ENCODE assay signal across 1 cellular context in genomic region chr1:44227211-44227610, GRCh38.
TF ChIP-seq lines count a peak whose summit lies in the region.

No MANE protein-coding gene starts in this region.

TF ChIP-seq in K562, 482 proteins besides CTCF, POLR2A, EP300 and RAD21 (continued from another document):
- TF ChIP-seq CXXC5 (CRISPR knock-in tag; IDR thresholded peaks at IDR 0.05) (peak; percentile 25; the same call in 1 of the 2 replicates), MAFF (IDR thresholded peaks at IDR 0.05; ENCODE audit: low read length) (peak; percentile 63), ELF4 (CRISPR knock-in tag; IDR thresholded peaks at IDR 0.05) (peak; percentile 45; the same call in 1 of the 2 replicates), ZNF253 (CRISPR knock-in tag; conservative IDR thresholded peaks at IDR 0.05) (no peak), NFE2 (IDR thresholded peaks at IDR 0.05; ENCODE audit: low read depth) (peak; percentile 86), SIN3A (IDR thresholded peaks at IDR 0.05; ENCODE audit: borderline replicate concordance in 2 of 2, control insufficient read depth in 1 of 2, low read depth in 2 of 2, low read length in 2 of 2) (no peak), DPF2 (IDR thresholded peaks at IDR 0.05) (peak; percentile 54), KLF1 (tag; IDR thresholded peaks at IDR 0.05) (peak; percentile 63; the same call in 1 of the 2 replicates), SETDB1 (IDR thresholded peaks at IDR 0.05; ENCODE audit: low read length) (no peak), RFX5 (IDR thresholded peaks at IDR 0.05; ENCODE audit: low read depth, low read length) (no peak), CBX1 (IDR thresholded peaks at IDR 0.05; ENCODE audit: low read depth) (no peak), MYBL2 (IDR thresholded peaks at IDR 0.05; ENCODE audit: low read depth) (no peak), MYBL2 (CRISPR knock-in tag; IDR thresholded peaks at IDR 0.05; ENCODE audit: borderline replicate concordance) (no peak), THRAP3 (IDR thresholded peaks at IDR 0.05; ENCODE audit: borderline replicate concordance) (no peak), TEAD1 (CRISPR knock-in tag; IDR thresholded peaks at IDR 0.05) (peak in 1 of 2 experiments; percentile 27; a peak in 1 of 4 replicates), ARID1B (IDR thresholded peaks at IDR 0.05) (peak; percentile 40; the same call in 1 of the 2 replicates), ZNF23 (CRISPR knock-in tag; IDR thresholded peaks at IDR 0.05) (no peak), ESRRB (CRISPR knock-in tag; IDR thresholded peaks at IDR 0.05; ENCODE audit: borderline replicate concordance) (no peak), ILK (tag; IDR thresholded peaks at IDR 0.05; ENCODE audit: borderline replicate concordance, low read depth) (no peak), ZNF316 (IDR thresholded peaks at IDR 0.05) (peak; percentile 76), C11orf30 (IDR thresholded peaks at IDR 0.05; ENCODE audit: low read depth) (peak; percentile 85), DMBX1 (CRISPR knock-in tag; IDR thresholded peaks at IDR 0.05; ENCODE audit: borderline replicate concordance) (peak; percentile 58; the same call in 1 of the 2 replicates), KAT2B (IDR thresholded peaks at IDR 0.05; ENCODE audit: low read depth, low read length) (no peak), YY1 (IDR thresholded peaks at IDR 0.05; ENCODE audit: borderline replicate concordance in 1 of 3, control insufficient read depth in 1 of 3, extremely low read depth in 1 of 3, insufficient read depth in 3 of 3, insufficient read length in 1 of 3, insufficient replicate concordance in 2 of 3, low read depth in 1 of 3, low read length in 2 of 3) (peak in 1 of 3 experiments; percentile 13), WHSC1 (IDR thresholded peaks at IDR 0.05; ENCODE audit: low read length) (no peak), MAFG (tag; conservative IDR thresholded peaks at IDR 0.05) (peak; percentile 73), SIN3B (IDR thresholded peaks at IDR 0.05; ENCODE audit: low read depth) (no peak), ZBTB8A (IDR thresholded peaks at IDR 0.05; ENCODE audit: partially characterized antibody) (no peak), PHB2 (IDR thresholded peaks at IDR 0.05; ENCODE audit: low read depth) (no peak), PPARD (CRISPR knock-in tag; IDR thresholded peaks at IDR 0.05) (no peak), POLR3A (IDR thresholded peaks at IDR 0.05; ENCODE audit: borderline replicate concordance, extremely low read depth, insufficient read depth, insufficient read length) (no peak), ZFX (CRISPR knock-in tag; IDR thresholded peaks at IDR 0.05) (no peak), MAFK (IDR thresholded peaks at IDR 0.05; ENCODE audit: low read length) (peak; percentile 64), JUND (IDR thresholded peaks at IDR 0.05; ENCODE audit: borderline replicate concordance, low read depth, low read length) (no peak; the same call in 1 of the 2 replicates), JUND (tag; IDR thresholded peaks at IDR 0.05; ENCODE audit: borderline replicate concordance, low read depth, low read length) (peak; percentile 27; the same call in 1 of the 3 replicates), MTF1 (CRISPR knock-in tag; IDR thresholded peaks at IDR 0.05; ENCODE audit: borderline replicate concordance) (no peak), SMARCB1 (IDR thresholded peaks at IDR 0.05; ENCODE audit: insufficient read length, low read depth) (no peak), ZNF121 (CRISPR knock-in tag; conservative IDR thresholded peaks at IDR 0.05) (no peak)
- TF ChIP-seq, protein P1, sequence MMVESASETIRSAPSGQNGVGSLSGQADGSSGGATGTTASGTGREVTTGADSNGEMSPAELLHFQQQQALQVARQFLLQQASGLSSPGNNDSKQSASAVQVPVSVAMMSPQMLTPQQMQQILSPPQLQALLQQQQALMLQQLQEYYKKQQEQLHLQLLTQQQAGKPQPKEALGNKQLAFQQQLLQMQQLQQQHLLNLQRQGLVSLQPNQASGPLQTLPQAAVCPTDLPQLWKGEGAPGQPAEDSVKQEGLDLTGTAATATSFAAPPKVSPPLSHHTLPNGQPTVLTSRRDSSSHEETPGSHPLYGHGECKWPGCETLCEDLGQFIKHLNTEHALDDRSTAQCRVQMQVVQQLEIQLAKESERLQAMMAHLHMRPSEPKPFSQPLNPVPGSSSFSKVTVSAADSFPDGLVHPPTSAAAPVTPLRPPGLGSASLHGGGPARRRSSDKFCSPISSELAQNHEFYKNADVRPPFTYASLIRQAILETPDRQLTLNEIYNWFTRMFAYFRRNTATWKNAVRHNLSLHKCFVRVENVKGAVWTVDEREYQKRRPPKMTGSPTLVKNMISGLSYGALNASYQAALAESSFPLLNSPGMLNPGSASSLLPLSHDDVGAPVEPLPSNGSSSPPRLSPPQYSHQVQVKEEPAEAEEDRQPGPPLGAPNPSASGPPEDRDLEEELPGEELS (CRISPR knock-in tag; IDR thresholded peaks at IDR 0.05; ENCODE audit: borderline replicate concordance), result no peak
- TF ChIP-seq, protein P2, sequence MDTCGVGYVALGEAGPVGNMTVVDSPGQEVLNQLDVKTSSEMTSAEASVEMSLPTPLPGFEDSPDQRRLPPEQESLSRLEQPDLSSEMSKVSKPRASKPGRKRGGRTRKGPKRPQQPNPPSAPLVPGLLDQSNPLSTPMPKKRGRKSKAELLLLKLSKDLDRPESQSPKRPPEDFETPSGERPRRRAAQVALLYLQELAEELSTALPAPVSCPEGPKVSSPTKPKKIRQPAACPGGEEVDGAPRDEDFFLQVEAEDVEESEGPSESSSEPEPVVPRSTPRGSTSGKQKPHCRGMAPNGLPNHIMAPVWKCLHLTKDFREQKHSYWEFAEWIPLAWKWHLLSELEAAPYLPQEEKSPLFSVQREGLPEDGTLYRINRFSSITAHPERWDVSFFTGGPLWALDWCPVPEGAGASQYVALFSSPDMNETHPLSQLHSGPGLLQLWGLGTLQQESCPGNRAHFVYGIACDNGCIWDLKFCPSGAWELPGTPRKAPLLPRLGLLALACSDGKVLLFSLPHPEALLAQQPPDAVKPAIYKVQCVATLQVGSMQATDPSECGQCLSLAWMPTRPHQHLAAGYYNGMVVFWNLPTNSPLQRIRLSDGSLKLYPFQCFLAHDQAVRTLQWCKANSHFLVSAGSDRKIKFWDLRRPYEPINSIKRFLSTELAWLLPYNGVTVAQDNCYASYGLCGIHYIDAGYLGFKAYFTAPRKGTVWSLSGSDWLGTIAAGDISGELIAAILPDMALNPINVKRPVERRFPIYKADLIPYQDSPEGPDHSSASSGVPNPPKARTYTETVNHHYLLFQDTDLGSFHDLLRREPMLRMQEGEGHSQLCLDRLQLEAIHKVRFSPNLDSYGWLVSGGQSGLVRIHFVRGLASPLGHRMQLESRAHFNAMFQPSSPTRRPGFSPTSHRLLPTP (IDR thresholded peaks at IDR 0.05; ENCODE audit: borderline replicate concordance, extremely low read depth, insufficient read length), result no peak
- TF ChIP-seq, protein P3, sequence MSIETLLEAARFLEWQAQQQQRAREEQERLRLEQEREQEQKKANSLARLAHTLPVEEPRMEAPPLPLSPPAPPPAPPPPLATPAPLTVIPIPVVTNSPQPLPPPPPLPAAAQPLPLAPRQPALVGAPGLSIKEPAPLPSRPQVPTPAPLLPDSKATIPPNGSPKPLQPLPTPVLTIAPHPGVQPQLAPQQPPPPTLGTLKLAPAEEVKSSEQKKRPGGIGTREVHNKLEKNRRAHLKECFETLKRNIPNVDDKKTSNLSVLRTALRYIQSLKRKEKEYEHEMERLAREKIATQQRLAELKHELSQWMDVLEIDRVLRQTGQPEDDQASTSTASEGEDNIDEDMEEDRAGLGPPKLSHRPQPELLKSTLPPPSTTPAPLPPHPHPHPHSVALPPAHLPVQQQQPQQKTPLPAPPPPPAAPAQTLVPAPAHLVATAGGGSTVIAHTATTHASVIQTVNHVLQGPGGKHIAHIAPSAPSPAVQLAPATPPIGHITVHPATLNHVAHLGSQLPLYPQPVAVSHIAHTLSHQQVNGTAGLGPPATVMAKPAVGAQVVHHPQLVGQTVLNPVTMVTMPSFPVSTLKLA (conservative IDR thresholded peaks at IDR 0.05), result no peak
- TF ChIP-seq, protein P4, sequence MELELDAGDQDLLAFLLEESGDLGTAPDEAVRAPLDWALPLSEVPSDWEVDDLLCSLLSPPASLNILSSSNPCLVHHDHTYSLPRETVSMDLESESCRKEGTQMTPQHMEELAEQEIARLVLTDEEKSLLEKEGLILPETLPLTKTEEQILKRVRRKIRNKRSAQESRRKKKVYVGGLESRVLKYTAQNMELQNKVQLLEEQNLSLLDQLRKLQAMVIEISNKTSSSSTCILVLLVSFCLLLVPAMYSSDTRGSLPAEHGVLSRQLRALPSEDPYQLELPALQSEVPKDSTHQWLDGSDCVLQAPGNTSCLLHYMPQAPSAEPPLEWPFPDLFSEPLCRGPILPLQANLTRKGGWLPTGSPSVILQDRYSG (tag; conservative IDR thresholded peaks at IDR 0.05; ENCODE audit: low read depth), result 0 out of 2 replicates have a peak, but pooled peaks have one; percentile 37
- TF ChIP-seq, protein P5, sequence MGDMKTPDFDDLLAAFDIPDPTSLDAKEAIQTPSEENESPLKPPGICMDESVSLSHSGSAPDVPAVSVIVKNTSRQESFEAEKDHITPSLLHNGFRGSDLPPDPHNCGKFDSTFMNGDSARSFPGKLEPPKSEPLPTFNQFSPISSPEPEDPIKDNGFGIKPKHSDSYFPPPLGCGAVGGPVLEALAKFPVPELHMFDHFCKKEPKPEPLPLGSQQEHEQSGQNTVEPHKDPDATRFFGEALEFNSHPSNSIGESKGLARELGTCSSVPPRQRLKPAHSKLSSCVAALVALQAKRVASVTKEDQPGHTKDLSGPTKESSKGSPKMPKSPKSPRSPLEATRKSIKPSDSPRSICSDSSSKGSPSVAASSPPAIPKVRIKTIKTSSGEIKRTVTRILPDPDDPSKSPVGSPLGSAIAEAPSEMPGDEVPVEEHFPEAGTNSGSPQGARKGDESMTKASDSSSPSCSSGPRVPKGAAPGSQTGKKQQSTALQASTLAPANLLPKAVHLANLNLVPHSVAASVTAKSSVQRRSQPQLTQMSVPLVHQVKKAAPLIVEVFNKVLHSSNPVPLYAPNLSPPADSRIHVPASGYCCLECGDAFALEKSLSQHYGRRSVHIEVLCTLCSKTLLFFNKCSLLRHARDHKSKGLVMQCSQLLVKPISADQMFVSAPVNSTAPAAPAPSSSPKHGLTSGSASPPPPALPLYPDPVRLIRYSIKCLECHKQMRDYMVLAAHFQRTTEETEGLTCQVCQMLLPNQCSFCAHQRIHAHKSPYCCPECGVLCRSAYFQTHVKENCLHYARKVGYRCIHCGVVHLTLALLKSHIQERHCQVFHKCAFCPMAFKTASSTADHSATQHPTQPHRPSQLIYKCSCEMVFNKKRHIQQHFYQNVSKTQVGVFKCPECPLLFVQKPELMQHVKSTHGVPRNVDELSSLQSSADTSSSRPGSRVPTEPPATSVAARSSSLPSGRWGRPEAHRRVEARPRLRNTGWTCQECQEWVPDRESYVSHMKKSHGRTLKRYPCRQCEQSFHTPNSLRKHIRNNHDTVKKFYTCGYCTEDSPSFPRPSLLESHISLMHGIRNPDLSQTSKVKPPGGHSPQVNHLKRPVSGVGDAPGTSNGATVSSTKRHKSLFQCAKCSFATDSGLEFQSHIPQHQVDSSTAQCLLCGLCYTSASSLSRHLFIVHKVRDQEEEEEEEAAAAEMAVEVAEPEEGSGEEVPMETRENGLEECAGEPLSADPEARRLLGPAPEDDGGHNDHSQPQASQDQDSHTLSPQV (IDR thresholded peaks at IDR 0.05), result peak; percentile 90
TF ChIP-seq in K562: peak in this region for 19.
